3 cellular contexts compared by ENCODE assay signal in genomic region chr6:159852877-159853276, GRCh38.
A peak's percentile ranks its signal among the peaks of the same experiment; 100 is the strongest.
TF ChIP-seq lines count a peak whose summit lies in the region.

No MANE protein-coding gene starts in this region.

TF ChIP-seq in IMR-90, 13 proteins besides CTCF, POLR2A, EP300 and RAD21:
- TF ChIP-seq ELK1 (IDR thresholded peaks at IDR 0.05; ENCODE audit: borderline replicate concordance, low read depth, low read length) (no peak), CHD1 (IDR thresholded peaks at IDR 0.05; ENCODE audit: low read depth, low read length) (no peak), CEBPB (IDR thresholded peaks at IDR 0.05; ENCODE audit: low read depth, low read length) (no peak), NFE2L2 (IDR thresholded peaks at IDR 0.05; ENCODE audit: low read depth, low read length) (no peak), MXI1 (IDR thresholded peaks at IDR 0.05; ENCODE audit: borderline replicate concordance, low read depth, low read length) (no peak), RFX5 (IDR thresholded peaks at IDR 0.05; ENCODE audit: low read depth, low read length) (no peak), RCOR1 (IDR thresholded peaks at IDR 0.05; ENCODE audit: insufficient replicate concordance, low read length) (no peak), FOS (IDR thresholded peaks at IDR 0.05; ENCODE audit: low read depth, low read length) (no peak), SMC3 (IDR thresholded peaks at IDR 0.05; ENCODE audit: low read depth, low read length) (no peak), USF2 (IDR thresholded peaks at IDR 0.05; ENCODE audit: low read depth, low read length) (no peak), MAFK (IDR thresholded peaks at IDR 0.05; ENCODE audit: low read depth, low read length) (no peak; the same call in 1 of the 2 replicates), BHLHE40 (IDR thresholded peaks at IDR 0.05; ENCODE audit: low read depth, low read length) (no peak), MAZ (IDR thresholded peaks at IDR 0.05; ENCODE audit: borderline replicate concordance, low read depth, low read length) (no peak)

TF ChIP-seq in GM12878, 131 proteins besides CTCF, POLR2A, EP300 and RAD21:
- TF ChIP-seq SMC3 (IDR thresholded peaks at IDR 0.05; ENCODE audit: borderline replicate concordance, low read length) (peak; percentile 62; the same call in 1 of the 2 replicates), CEBPB (IDR thresholded peaks at IDR 0.05; ENCODE audit: borderline replicate concordance in 1 of 2, low read depth in 2 of 2, low read length in 2 of 2) (no peak)

TF ChIP-seq in neural cell, 6 proteins besides CTCF, POLR2A, EP300 and RAD21:
- TF ChIP-seq SMC3 (conservative IDR thresholded peaks at IDR 0.05; ENCODE audit: poor library complexity) (no peak), REST (IDR thresholded peaks at IDR 0.05; ENCODE audit: borderline replicate concordance) (no peak), EZH2 (IDR thresholded peaks at IDR 0.05; ENCODE audit: borderline replicate concordance, insufficient read depth, low read length, poor library complexity, severe bottlenecking) (no peak), POLR2AphosphoS5 (IDR thresholded peaks at IDR 0.05) (no peak)
TF ChIP-seq in neural cell: peak in this region for 0.
